In the genomic region with DNA sequence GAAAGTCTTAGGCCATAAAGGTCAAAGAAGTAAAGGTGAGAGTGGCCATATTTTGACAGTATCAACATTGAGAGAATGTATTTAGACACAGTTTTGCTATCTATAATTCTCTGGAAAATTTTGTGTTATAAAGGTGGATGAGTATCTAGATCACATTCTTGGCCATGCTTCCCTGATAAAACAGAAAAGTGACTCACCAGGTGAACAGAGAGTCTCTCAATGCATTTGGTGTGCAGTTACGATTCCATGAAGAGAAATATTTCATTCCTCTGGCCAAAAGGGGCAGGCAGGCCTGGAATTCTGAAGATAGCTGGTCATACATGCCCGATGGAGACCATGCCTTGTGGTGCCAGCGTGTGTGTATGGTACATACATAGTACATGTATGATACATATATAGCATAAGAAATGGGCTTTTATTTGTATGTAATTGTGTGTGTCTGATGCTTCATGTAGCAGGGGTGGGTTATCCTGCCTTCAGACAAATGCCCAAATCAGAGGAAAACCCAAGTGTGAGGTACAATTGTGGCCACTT, we compare ENCODE assay signal across 16 cellular contexts.
"Had no signal": no experiment of that assay in that cellular context is flagged by ENCODE, and none has a peak within 500 bp of the region (broad histone marks: within the 10 kb centered on the region; RNA-seq: fewer than 3 reads in every experiment).

No MANE protein-coding gene starts in this region.

- H3K9me3 ChIP-seq: adrenal gland, esophagus squamous epithelium, suprapubic skin had no signal

- ATAC-seq: activated CD4-positive, alpha-beta T cell treated with anti-CD3 and anti-CD28 coated beads for 36 hours; activated CD8-positive, alpha-beta memory T cell treated with anti-CD3 and anti-CD28 coated beads, Interleukin-2, amount 10 ng/mL, durations not matched to agents 7 days and 5 days; naive thymus-derived CD4-positive, alpha-beta T cell; SK-N-SH treated with all-trans-retinoic acid at 6 μM for 48 hours had no signal

- H3K4me3 ChIP-seq: adrenal gland, coronary artery, esophagus squamous epithelium, suprapubic skin had no signal

- DNase-seq: activated CD4-positive, alpha-beta memory T cell treated with anti-CD3 and anti-CD28 coated beads for 36 hours; activated CD4-positive, alpha-beta T cell treated with anti-CD3 and anti-CD28 coated beads for 36 hours; activated CD8-positive, alpha-beta memory T cell treated with anti-CD3 and anti-CD28 coated beads, Interleukin-2, amount 10 ng/mL, durations not matched to agents 7 days and 5 days; activated effector memory CD4-positive, alpha-beta T cell treated with anti-CD3 and anti-CD28 coated beads, Interleukin-2, amount 50 U/mL, for 16 hours; activated T-cell treated with anti-CD3 and anti-CD28 coated beads, Interleukin-2, amount 50 U/mL, for 24 hours; central memory CD4-positive, alpha-beta T cell; effector CD4-positive, alpha-beta T cell; esophagus squamous epithelium; naive thymus-derived CD4-positive, alpha-beta T cell; small intestine; stimulated activated CD4-positive, alpha-beta T cell treated with anti-CD3 and anti-CD28 coated beads, Interleukin-4, amount 100 ng/mL, for 24 hours; stimulated activated naive CD4-positive, alpha-beta T cell treated with Interleukin-2 at 50 U/mL for 16 hours had no signal

- H3K36me3 ChIP-seq: adrenal gland, esophagus squamous epithelium, suprapubic skin had no signal

- H3K27ac ChIP-seq: coronary artery, esophagus squamous epithelium, suprapubic skin had no signal

- H3K27me3 ChIP-seq: adrenal gland, esophagus squamous epithelium, suprapubic skin had no signal
